22 cellular contexts compared by ENCODE assay signal in genomic region chr9:72384710-72385475, GRCh38. TPM values are rescaled to one million over a fixed set of nuclear protein-coding genes. Genes with fewer than 3 reads are reported as not detected.
DNase-seq lines count a peak whose midpoint lies in the region; ATAC-seq, FAIRE-seq and TF ChIP-seq lines count a peak whose summit lies in the region.
"Had no signal": no experiment of that assay in that cellular context is flagged by ENCODE, and none has a peak within 500 bp of the region (broad histone marks: within the 10 kb centered on the region; RNA-seq: fewer than 3 reads in every experiment).

No MANE protein-coding gene starts in this region.

- no peaks in the 10 kb centered on the region for H3K27me3 ChIP-seq in fibroblast of lung (ENCODE audit: control insufficient read depth, insufficient read depth, low read length)
- no peaks in the 10 kb centered on the region for H3K27me3 ChIP-seq in osteoblast (ENCODE audit: insufficient read depth, low read length)
- H3K27me3 ChIP-seq: gastrocnemius medialis, transverse colon had no signal

- no peak overlapping the region for H3K4me3 ChIP-seq in fibroblast of lung (replicated peaks in 1 of 4; ENCODE audit: control extremely low read depth in 1 of 4, insufficient read depth in 1 of 4, low read depth in 3 of 4, low read length in 4 of 4)
- no peak overlapping the region for H3K4me3 ChIP-seq in osteoblast (ENCODE audit: insufficient read depth, low read length)
- H3K4me3 ChIP-seq: gastrocnemius medialis, mucosa of descending colon, transverse colon had no signal

- TF ChIP-seq CTCF in fibroblast of lung (conservative IDR thresholded peaks at IDR 0.05 in 1 of 2, IDR thresholded peaks at IDR 0.05 in 1 of 2; ENCODE audit: low read depth in 1 of 2, low read length in 2 of 2) (no peak), osteoblast (IDR thresholded peaks at IDR 0.05; ENCODE audit: extremely low read depth, low read depth, low read length) (no peak)

- no peak for ATAC-seq in stimulated activated effector memory CD8-positive, alpha-beta T cell treated with anti-CD3 and anti-CD28 coated beads, Interleukin-12 subunit alpha, Interleukin-12 subunit beta, amount 100 ng/mL, for 72 hours
- ATAC-seq: gastrocnemius medialis, left colon, mucosa of descending colon had no signal

- H3K27ac Mint-ChIP-seq in stimulated activated effector memory CD8-positive, alpha-beta T cell treated with anti-CD3 and anti-CD28 coated beads, Interleukin-12 subunit alpha, Interleukin-12 subunit beta, amount 100 ng/mL, for 72 hours: no peak overlapping the region
- H3K27ac Mint-ChIP-seq: activated naive CD4-positive, alpha-beta T cell treated with anti-CD3 and anti-CD28 coated beads, Interleukin-2, amount 10 ng/mL, durations not matched to agents 7 days and 5 days had no signal

- H3K36me3 ChIP-seq in fibroblast of lung (ENCODE audit: control insufficient read depth, insufficient read depth, low read length) (no peaks in the 10 kb centered on the region), osteoblast (ENCODE audit: insufficient read depth, low read length) (no peaks in the 10 kb centered on the region)
- H3K36me3 ChIP-seq: gastrocnemius medialis, transverse colon had no signal

- DNase-seq in H54 (ENCODE audit: insufficient read length, low spot score) (no peak), SK-MEL-5 (ENCODE audit: low read depth, low spot score) (peak; percentile 70), fibroblast of lung (ENCODE audit: low read depth in 2 of 2) (peak; percentile 25 to 41), osteoblast (ENCODE audit: insufficient read length, low spot score, missing footprints) (no peak), NCI-H524 (lab: John Stamatoyannopoulos, UW) (no peak), ACHN (no peak)
- DNase-seq in activated CD8-positive, alpha-beta memory T cell treated with anti-CD3 and anti-CD28 coated beads for 24 hours: no peak
- no peak for DNase-seq in stimulated activated effector memory CD8-positive, alpha-beta T cell treated with anti-CD3 and anti-CD28 coated beads, Interleukin-12 subunit alpha, Interleukin-12 subunit beta, amount 100 ng/mL, for 72 hours (ENCODE audit: low spot score in 2 of 2)
- DNase-seq: activated CD4-positive, alpha-beta T cell treated with anti-CD3 and anti-CD28 coated beads, Interleukin-2, amount 50 U/mL, for 48 hours; activated naive CD4-positive, alpha-beta T cell treated with anti-CD3 and anti-CD28 coated beads, Interleukin-2, amount 10 ng/mL, durations not matched to agents 7 days and 5 days; gastrocnemius medialis; KBM-7; left colon; mucosa of descending colon; NCI-H1048; NCI-H2081 treated with DMSO at 0.1 percent for 48 hours; NCI-H524 treated with DMSO at 0.1 percent for 48 hours; nucleus accumbens; SIG-M5; stimulated activated naive CD4-positive, alpha-beta T cell treated with Interleukin-2 at 50 U/mL for 16 hours; transverse colon had no signal

- H3K9me3 Mint-ChIP-seq in stimulated activated effector memory CD8-positive, alpha-beta T cell treated with anti-CD3 and anti-CD28 coated beads, Interleukin-12 subunit alpha, Interleukin-12 subunit beta, amount 100 ng/mL, for 72 hours: no peaks in the 10 kb centered on the region
- H3K9me3 Mint-ChIP-seq: activated naive CD4-positive, alpha-beta T cell treated with anti-CD3 and anti-CD28 coated beads, Interleukin-2, amount 10 ng/mL, durations not matched to agents 7 days and 5 days had no signal

- H4K20me1 ChIP-seq in fibroblast of lung (ENCODE audit: control insufficient read depth, extremely low read depth, insufficient read depth, low read length) (no peaks in the 10 kb centered on the region), osteoblast (ENCODE audit: insufficient read depth, low read length) (no peaks in the 10 kb centered on the region)

- in situ Hi-C loops in SK-MEL-5 (cut with HindIII; ENCODE audit: low pct_unique_long_range_greater_than_20kb, low sequenced_read_pairs): no loop called here
- in situ Hi-C loops in ACHN (cut with HindIII; ENCODE audit: low pct_ligation_motif_present, low pct_unique_long_range_greater_than_20kb, low sequenced_read_pairs): no loop called here

- no peak overlapping the region for H3K4me3 Mint-ChIP-seq in stimulated activated effector memory CD8-positive, alpha-beta T cell treated with anti-CD3 and anti-CD28 coated beads, Interleukin-12 subunit alpha, Interleukin-12 subunit beta, amount 100 ng/mL, for 72 hours
- H3K4me3 Mint-ChIP-seq: activated naive CD4-positive, alpha-beta T cell treated with anti-CD3 and anti-CD28 coated beads, Interleukin-2, amount 10 ng/mL, durations not matched to agents 7 days and 5 days had no signal

- H3K27ac ChIP-seq in fibroblast of lung (ENCODE audit: insufficient read depth, low read length): no peak overlapping the region
- peak overlapping the region; percentile 80 for H3K27ac ChIP-seq in osteoblast (ENCODE audit: low read depth, low read length)
- H3K27ac ChIP-seq: gastrocnemius medialis, transverse colon had no signal

- peaks cover 7% of the 10 kb centered on the region for H3K4me1 Mint-ChIP-seq in stimulated activated effector memory CD8-positive, alpha-beta T cell treated with anti-CD3 and anti-CD28 coated beads, Interleukin-12 subunit alpha, Interleukin-12 subunit beta, amount 100 ng/mL, for 72 hours

- no peaks in the 10 kb centered on the region for H3K36me3 Mint-ChIP-seq in stimulated activated effector memory CD8-positive, alpha-beta T cell treated with anti-CD3 and anti-CD28 coated beads, Interleukin-12 subunit alpha, Interleukin-12 subunit beta, amount 100 ng/mL, for 72 hours
- H3K36me3 Mint-ChIP-seq: activated naive CD4-positive, alpha-beta T cell treated with anti-CD3 and anti-CD28 coated beads, Interleukin-2, amount 10 ng/mL, durations not matched to agents 7 days and 5 days had no signal

- H3K4me1 ChIP-seq in fibroblast of lung (ENCODE audit: control insufficient read depth, extremely low read depth, insufficient read depth, low read length) (peaks cover 7% of the 10 kb centered on the region), osteoblast (ENCODE audit: insufficient read depth, low read length) (peaks cover 25% of the 10 kb centered on the region)
- H3K4me1 ChIP-seq: gastrocnemius medialis, transverse colon had no signal

- no peak for TF ChIP-seq POLR2A in H54 (IDR thresholded peaks at IDR 0.05; ENCODE audit: low read depth, low read length)

- no peaks in the 10 kb centered on the region for H3K79me2 ChIP-seq in fibroblast of lung (ENCODE audit: control insufficient read depth, insufficient read depth, low read length)
- no peaks in the 10 kb centered on the region for H3K79me2 ChIP-seq in osteoblast (ENCODE audit: insufficient read depth, low read length)

- FAIRE-seq in H54 (lab: Jason Lieb, UNC): peak; percentile 84
- FAIRE-seq: colon had no signal

- H2AFZ ChIP-seq in fibroblast of lung (ENCODE audit: low read length) (no peak overlapping the region), osteoblast (ENCODE audit: low read length) (no peak overlapping the region)

- H3K4me2 ChIP-seq in fibroblast of lung (ENCODE audit: extremely low read depth, insufficient read depth, low read length) (no peak overlapping the region), osteoblast (ENCODE audit: insufficient read depth, low read length) (no peak overlapping the region)

- H3K9ac ChIP-seq in fibroblast of lung (ENCODE audit: insufficient read depth, low read length): no peak overlapping the region

- H3K9me3 ChIP-seq in fibroblast of lung (ENCODE audit: control insufficient read depth, insufficient read depth, low read depth, low read length) (no peaks in the 10 kb centered on the region), osteoblast (ENCODE audit: low read depth, low read length) (no peaks in the 10 kb centered on the region)
- H3K9me3 ChIP-seq: gastrocnemius medialis, mucosa of descending colon, transverse colon had no signal

RNA-seq across cellular contexts. Expression of gene ZFAND5, which starts 19.9 kb away (rescaled TPM):
- 214 and 225 TPM in 2 replicates for total RNA-seq in SK-MEL-5 (2014; rRNA removed; shearing (Covaris generic))
- 254 and 268 TPM in 2 replicates for polyA plus RNA-seq in SK-MEL-5 (2015; cell fraction: cytosol; rRNA removed)
- 385 and 397 TPM in 2 replicates for polyA plus RNA-seq in SK-MEL-5 (2015; cell fraction: nucleus; rRNA removed)
- 127 and 159 TPM in 2 replicates for total RNA-seq in fibroblast of lung
- 119 and 153 TPM in 2 replicates for polyA plus RNA-seq in fibroblast of lung
- polyA plus RNA-seq in fibroblast of lung (2012): 131 and 153 TPM in 2 replicates
- 40.3 and 43.4 TPM in 2 replicates for polyA minus RNA-seq in fibroblast of lung (ENCODE audit: low replicate concordance)
- 153 and 164 TPM in 2 replicates for total RNA-seq in osteoblast

Comparison
In these comparisons a context has a peak if more than half of its experiments do, and no peak if none do; other contexts are left out.
1. DNase-seq: peak in SK-MEL-5 (single experiment) and fibroblast of lung (2 of 2); none in H54 (single experiment), osteoblast (single experiment), activated CD8-positive, alpha-beta memory T cell treated with anti-CD3 and anti-CD28 coated beads for 24 hours (single experiment), stimulated activated effector memory CD8-positive, alpha-beta T cell treated with anti-CD3 and anti-CD28 coated beads, Interleukin-12 subunit alpha, Interleukin-12 subunit beta, amount 100 ng/mL, for 72 hours (0 of 2), NCI-H524 (0 of 2) and ACHN (single experiment).